ENCODE assay signal across 1 cellular context in the genomic region with DNA sequence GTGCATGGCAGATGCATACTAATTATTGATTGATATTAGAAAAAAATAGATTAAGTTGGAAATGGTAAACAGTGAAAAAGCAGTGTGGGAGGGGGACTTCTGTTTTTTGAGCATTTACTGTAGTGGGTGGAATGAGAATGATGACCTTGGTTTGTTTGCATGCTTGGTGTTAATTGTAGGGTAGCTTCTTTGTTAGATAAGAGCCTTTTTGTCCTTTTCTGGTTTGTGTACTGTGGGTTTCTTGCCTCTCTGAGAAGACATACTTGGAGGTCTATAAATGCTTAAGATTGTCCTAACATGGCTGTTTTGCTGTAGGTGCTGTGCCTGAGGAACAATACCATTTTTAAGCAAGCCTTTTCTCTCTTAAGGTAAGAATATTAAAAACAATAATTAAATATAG.
TF ChIP-seq lines count a peak whose summit lies in the region.

No MANE protein-coding gene starts in this region.

TF ChIP-seq in GM23338, 12 proteins besides CTCF, POLR2A, EP300 and RAD21 (continued from another document):
- TF ChIP-seq, protein P1, sequence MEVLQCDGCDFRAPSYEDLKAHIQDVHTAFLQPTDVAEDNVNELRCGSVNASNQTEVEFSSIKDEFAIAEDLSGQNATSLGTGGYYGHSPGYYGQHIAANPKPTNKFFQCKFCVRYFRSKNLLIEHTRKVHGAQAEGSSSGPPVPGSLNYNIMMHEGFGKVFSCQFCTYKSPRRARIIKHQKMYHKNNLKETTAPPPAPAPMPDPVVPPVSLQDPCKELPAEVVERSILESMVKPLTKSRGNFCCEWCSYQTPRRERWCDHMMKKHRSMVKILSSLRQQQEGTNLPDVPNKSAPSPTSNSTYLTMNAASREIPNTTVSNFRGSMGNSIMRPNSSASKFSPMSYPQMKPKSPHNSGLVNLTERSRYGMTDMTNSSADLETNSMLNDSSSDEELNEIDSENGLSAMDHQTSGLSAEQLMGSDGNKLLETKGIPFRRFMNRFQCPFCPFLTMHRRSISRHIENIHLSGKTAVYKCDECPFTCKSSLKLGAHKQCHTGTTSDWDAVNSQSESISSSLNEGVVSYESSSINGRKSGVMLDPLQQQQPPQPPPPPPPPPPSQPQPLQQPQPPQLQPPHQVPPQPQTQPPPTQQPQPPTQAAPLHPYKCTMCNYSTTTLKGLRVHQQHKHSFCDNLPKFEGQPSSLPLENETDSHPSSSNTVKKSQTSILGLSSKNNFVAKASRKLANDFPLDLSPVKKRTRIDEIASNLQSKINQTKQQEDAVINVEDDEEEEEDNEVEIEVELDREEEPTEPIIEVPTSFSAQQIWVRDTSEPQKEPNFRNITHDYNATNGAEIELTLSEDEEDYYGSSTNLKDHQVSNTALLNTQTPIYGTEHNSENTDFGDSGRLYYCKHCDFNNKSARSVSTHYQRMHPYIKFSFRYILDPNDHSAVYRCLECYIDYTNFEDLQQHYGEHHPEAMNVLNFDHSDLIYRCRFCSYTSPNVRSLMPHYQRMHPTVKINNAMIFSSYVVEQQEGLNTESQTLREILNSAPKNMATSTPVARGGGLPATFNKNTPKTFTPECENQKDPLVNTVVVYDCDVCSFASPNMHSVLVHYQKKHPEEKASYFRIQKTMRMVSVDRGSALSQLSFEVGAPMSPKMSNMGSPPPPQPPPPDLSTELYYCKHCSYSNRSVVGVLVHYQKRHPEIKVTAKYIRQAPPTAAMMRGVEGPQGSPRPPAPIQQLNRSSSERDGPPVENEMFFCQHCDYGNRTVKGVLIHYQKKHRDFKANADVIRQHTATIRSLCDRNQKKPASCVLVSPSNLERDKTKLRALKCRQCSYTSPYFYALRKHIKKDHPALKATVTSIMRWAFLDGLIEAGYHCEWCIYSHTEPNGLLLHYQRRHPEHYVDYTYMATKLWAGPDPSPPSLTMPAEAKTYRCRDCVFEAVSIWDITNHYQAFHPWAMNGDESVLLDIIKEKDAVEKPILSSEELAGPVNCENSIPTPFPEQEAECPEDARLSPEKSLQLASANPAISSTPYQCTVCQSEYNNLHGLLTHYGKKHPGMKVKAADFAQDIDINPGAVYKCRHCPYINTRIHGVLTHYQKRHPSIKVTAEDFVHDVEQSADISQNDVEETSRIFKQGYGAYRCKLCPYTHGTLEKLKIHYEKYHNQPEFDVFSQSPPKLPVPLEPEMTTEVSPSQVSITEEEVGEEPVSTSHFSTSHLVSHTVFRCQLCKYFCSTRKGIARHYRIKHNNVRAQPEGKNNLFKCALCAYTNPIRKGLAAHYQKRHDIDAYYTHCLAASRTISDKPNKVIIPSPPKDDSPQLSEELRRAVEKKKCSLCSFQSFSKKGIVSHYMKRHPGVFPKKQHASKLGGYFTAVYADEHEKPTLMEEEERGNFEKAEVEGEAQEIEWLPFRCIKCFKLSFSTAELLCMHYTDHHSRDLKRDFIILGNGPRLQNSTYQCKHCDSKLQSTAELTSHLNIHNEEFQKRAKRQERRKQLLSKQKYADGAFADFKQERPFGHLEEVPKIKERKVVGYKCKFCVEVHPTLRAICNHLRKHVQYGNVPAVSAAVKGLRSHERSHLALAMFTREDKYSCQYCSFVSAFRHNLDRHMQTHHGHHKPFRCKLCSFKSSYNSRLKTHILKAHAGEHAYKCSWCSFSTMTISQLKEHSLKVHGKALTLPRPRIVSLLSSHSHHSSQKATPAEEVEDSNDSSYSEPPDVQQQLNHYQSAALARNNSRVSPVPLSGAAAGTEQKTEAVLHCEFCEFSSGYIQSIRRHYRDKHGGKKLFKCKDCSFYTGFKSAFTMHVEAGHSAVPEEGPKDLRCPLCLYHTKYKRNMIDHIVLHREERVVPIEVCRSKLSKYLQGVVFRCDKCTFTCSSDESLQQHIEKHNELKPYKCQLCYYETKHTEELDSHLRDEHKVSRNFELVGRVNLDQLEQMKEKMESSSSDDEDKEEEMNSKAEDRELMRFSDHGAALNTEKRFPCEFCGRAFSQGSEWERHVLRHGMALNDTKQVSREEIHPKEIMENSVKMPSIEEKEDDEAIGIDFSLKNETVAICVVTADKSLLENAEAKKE (CRISPR knock-in tag; IDR thresholded peaks at IDR 0.05), result no peak
- TF ChIP-seq EZH2 (IDR thresholded peaks at IDR 0.05; ENCODE audit: low read depth, unreplicated experiment) (no peak), ZNF331 (CRISPR knock-in tag; IDR thresholded peaks at IDR 0.05; ENCODE audit: low read depth) (no peak)
